Comparison of ENCODE assay signal across 14 cellular contexts in genomic region chr9:124621371-124622328, GRCh38.
DNase-seq lines count a peak whose midpoint lies in the region; ATAC-seq, FAIRE-seq and TF ChIP-seq lines count a peak whose summit lies in the region.
"Had no signal": no experiment of that assay in that cellular context is flagged by ENCODE, and none has a peak within 500 bp of the region (broad histone marks: within the 10 kb centered on the region; RNA-seq: fewer than 3 reads in every experiment).

No MANE protein-coding gene starts in this region.

- H2BK120ac ChIP-seq in IMR-90 (ENCODE audit: low read depth, low read length): peak overlapping the region; percentile 28; the same call in 1 of the 2 replicates

- no peak for TF ChIP-seq RAD21 in IMR-90 (IDR thresholded peaks at IDR 0.05; ENCODE audit: low read length)

- no peak overlapping the region; the same call in 1 of the 2 replicates for H2BK20ac ChIP-seq in IMR-90 (ENCODE audit: low read depth, low read length)

- H3K4me2 ChIP-seq in IMR-90 (ENCODE audit: low read depth, low read length): 0 out of 2 replicates have a peak overlapping the region, but pooled peaks have one; percentile 14
- H3K4me2 ChIP-seq: A549 had no signal

- no peak overlapping the region for H2BK5ac ChIP-seq in IMR-90 (ENCODE audit: low read depth, low read length, poor library complexity, severe bottlenecking)

- CTCF ChIA-PET in IMR-90 (lab: Yijun Ruan, JAX): interaction anchor here (0.7 to 1.2 kb wide), 4 partner anchors 70 to 90 kb away, joined by 3 to 5 read pairs (median 4); no protein-coding TSS in a partner anchor
- CTCF ChIA-PET in activated CD8-positive, alpha-beta T cell treated with anti-CD3 and anti-CD28 coated beads for 36 hours (lab: Charles Lee): interaction anchor here (0.6 to 5.3 kb wide), 4 partner anchors 17 to 90 kb away, joined by 3 to 33 read pairs (median 4); no protein-coding TSS in a partner anchor

- H3K23ac ChIP-seq in IMR-90 (ENCODE audit: low read depth, low read length): no peak overlapping the region

- no peaks in the 10 kb centered on the region for H3K9me3 Mint-ChIP-seq in endodermal cell
- H3K9me3 Mint-ChIP-seq in activated CD8-positive, alpha-beta T cell treated with anti-CD3 and anti-CD28 coated beads for 36 hours: no peaks in the 10 kb centered on the region

- H3K4ac ChIP-seq in IMR-90 (ENCODE audit: low read depth, low read length): no peak overlapping the region; the same call in 1 of the 2 replicates

- no peak overlapping the region for H2AFZ ChIP-seq in IMR-90 (replicated peaks; ENCODE audit: low read length, poor library complexity)

- peak; percentile 35 for DNase-seq in NK-92 treated with Interleukin-12 subunit alpha and Interleukin-12 subunit beta, amount 100 ng/mL, for 24 hours (lab: John Stamatoyannopoulos, UW)
- DNase-seq in NK-92 (lab: John Stamatoyannopoulos, UW; ENCODE audit: unreplicated experiment): no peak
- peak; percentile 37 for DNase-seq in IMR-90
- peak; percentile 57 for DNase-seq in endodermal cell
- DNase-seq in urothelium cell line (ENCODE audit: low spot score): peak; percentile 21
- no peak for DNase-seq in NCI-H748 (lab: John Stamatoyannopoulos, UW; ENCODE audit: unreplicated experiment)
- no peak for DNase-seq in NCI-H187 treated with DMSO at 0.1 percent for 48 hours (lab: John Stamatoyannopoulos, UW)
- DNase-seq in activated CD8-positive, alpha-beta T cell treated with anti-CD3 and anti-CD28 coated beads for 36 hours: no peak
- DNase-seq: activated effector memory CD4-positive, alpha-beta T cell treated with Interleukin-2 at 50 U/mL for 16 hours; NCI-H2029; stimulated activated CD4-positive, alpha-beta T cell treated with anti-CD3 and anti-CD28 coated beads, Interleukin-4, amount 100 ng/mL, for 4 hours had no signal

- peaks cover 5% of the 10 kb centered on the region for H3K4me1 ChIP-seq in IMR-90 (ENCODE audit: control insufficient read depth, insufficient read depth, low read length)
- H3K4me1 ChIP-seq in endodermal cell (ENCODE audit: control insufficient read depth, insufficient read depth, low read length): peaks cover 3% of the 10 kb centered on the region

- no peak overlapping the region for H3K9ac ChIP-seq in IMR-90 (ENCODE audit: low read depth, low read length)
- H3K9ac ChIP-seq in endodermal cell (ENCODE audit: extremely low read depth, low read length, poor library complexity, severe bottlenecking): no peak overlapping the region

- H3K18ac ChIP-seq in IMR-90 (ENCODE audit: low read depth, low read length): peak overlapping the region; percentile 6; the same call in 1 of the 2 replicates

- no peak overlapping the region for H4K5ac ChIP-seq in IMR-90 (ENCODE audit: low read depth, low read length)

- no peak overlapping the region for H2AK5ac ChIP-seq in IMR-90 (ENCODE audit: low read depth, low read length)

- H2BK15ac ChIP-seq in IMR-90 (ENCODE audit: low read depth, low read length): no peak overlapping the region; the same call in 2 of the 3 replicates

- no peaks in the 10 kb centered on the region for H3K27me3 Mint-ChIP-seq in endodermal cell (ENCODE audit: insufficient read depth)
- H3K27me3 Mint-ChIP-seq in activated CD8-positive, alpha-beta T cell treated with anti-CD3 and anti-CD28 coated beads for 36 hours: peaks cover 5% of the 10 kb centered on the region

- no peaks in the 10 kb centered on the region for H3K9me1 ChIP-seq in IMR-90 (ENCODE audit: insufficient read depth, low read length)

- no peak overlapping the region for H3K4me3 Mint-ChIP-seq in endodermal cell
- no peak overlapping the region for H3K4me3 Mint-ChIP-seq in activated CD8-positive, alpha-beta T cell treated with anti-CD3 and anti-CD28 coated beads for 36 hours

- no peak for TF ChIP-seq POLR2A in IMR-90 (IDR thresholded peaks at IDR 0.05; ENCODE audit: low read depth, low read length)

- H4K20me1 ChIP-seq in IMR-90 (ENCODE audit: insufficient read depth, low read length): no peaks in the 10 kb centered on the region

- in situ Hi-C loops in IMR-90 (cut with MboI; ENCODE audit: low sequenced_read_pairs): no loop called here

- TF ChIP-seq CTCF in IMR-90 (conservative IDR thresholded peaks at IDR 0.05; ENCODE audit: low read depth, low read length) (no peak), endodermal cell (conservative IDR thresholded peaks at IDR 0.05) (no peak)
- no peak for TF ChIP-seq CTCF in activated CD8-positive, alpha-beta T cell treated with anti-CD3 and anti-CD28 coated beads for 36 hours (IDR thresholded peaks at IDR 0.05)

- H3K14ac ChIP-seq in IMR-90 (replicated peaks; ENCODE audit: low read depth, low read length): 0 out of 2 replicates have a peak overlapping the region, but pooled peaks have one; percentile 10

- ATAC-seq in IMR-90 (ENCODE audit: low read depth): no peak
- ATAC-seq in activated CD8-positive, alpha-beta T cell treated with anti-CD3 and anti-CD28 coated beads for 36 hours: no peak
- ATAC-seq: A549 had no signal

- intact Hi-C loops in IMR-90 (cut with micrococcal nuclease): no loop called here
- intact Hi-C loops in activated CD8-positive, alpha-beta T cell treated with anti-CD3 and anti-CD28 coated beads for 36 hours (cut with micrococcal nuclease): no loop called here

- no TSS peak for BruUV-seq in IMR-90 (replicated peaks; lab: Mats Ljungman, UMichigan)

- peak overlapping the region; percentile 22 for H3K27ac Mint-ChIP-seq in endodermal cell
- H3K27ac Mint-ChIP-seq in activated CD8-positive, alpha-beta T cell treated with anti-CD3 and anti-CD28 coated beads for 36 hours: no peak overlapping the region

- no peaks in the 10 kb centered on the region for H3K36me3 Mint-ChIP-seq in endodermal cell (ENCODE audit: low read depth)
- no peaks in the 10 kb centered on the region for H3K36me3 Mint-ChIP-seq in activated CD8-positive, alpha-beta T cell treated with anti-CD3 and anti-CD28 coated beads for 36 hours (ENCODE audit: low read depth)

- no peak overlapping the region for H3K27ac ChIP-seq in IMR-90 (ENCODE audit: insufficient read depth, low read length)
- no peak overlapping the region for H3K27ac ChIP-seq in endodermal cell (ENCODE audit: low read depth, low read length)
- H3K27ac ChIP-seq: A549 had no signal

- peak overlapping the region in 1 of 2 experiments; percentile 55; a peak in 1 of 4 replicates for H4K8ac ChIP-seq in IMR-90 (ENCODE audit: low read depth in 2 of 2, low read length in 2 of 2)

- H3K9me3 ChIP-seq in IMR-90 (ENCODE audit: control insufficient read depth, insufficient read depth, low read length) (no peaks in the 10 kb centered on the region), endodermal cell (ENCODE audit: control insufficient read depth, low read length) (no peaks in the 10 kb centered on the region)
- H3K9me3 ChIP-seq: A549 had no signal

- POLR2A ChIA-PET in IMR-90 (lab: Charles Lee; ENCODE audit: unreplicated experiment): no interaction called here
- POLR2A ChIA-PET in activated CD8-positive, alpha-beta T cell treated with anti-CD3 and anti-CD28 coated beads for 36 hours (lab: Charles Lee): interaction anchor here (0.7 kb wide), 1 partner anchor 20 kb away, joined by 3 read pairs; no protein-coding TSS in a partner anchor

- FAIRE-seq in urothelium cell line (lab: Jason Lieb, UNC): no peak
- FAIRE-seq: A549, endothelial cell of umbilical vein, GM12892 had no signal

- no peak overlapping the region; the same call in 1 of the 2 replicates for H3K56ac ChIP-seq in IMR-90 (ENCODE audit: extremely low read depth, insufficient read depth, low read length)

- H3K36me3 ChIP-seq in IMR-90 (ENCODE audit: control insufficient read depth, insufficient read depth, low read length) (no peaks in the 10 kb centered on the region), endodermal cell (ENCODE audit: control insufficient read depth, insufficient read depth, low read length) (no peaks in the 10 kb centered on the region)

- no peak overlapping the region for H2AK9ac ChIP-seq in IMR-90 (replicated peaks; ENCODE audit: low read depth, low read length, poor library complexity)

- H3K27me3 ChIP-seq in IMR-90 (ENCODE audit: control insufficient read depth, insufficient read depth, low read length): no peaks in the 10 kb centered on the region
- no peaks in the 10 kb centered on the region for H3K27me3 ChIP-seq in endodermal cell (ENCODE audit: control insufficient read depth, insufficient read depth, low read length, poor library complexity, severe bottlenecking)

- H4K91ac ChIP-seq in IMR-90 (ENCODE audit: insufficient read depth, low read depth, low read length): no peak overlapping the region

- H3K4me3 ChIP-seq in IMR-90 (ENCODE audit: insufficient read depth, low read depth, low read length) (no peak overlapping the region), endodermal cell (ENCODE audit: low read length) (no peak overlapping the region)
- H3K4me3 ChIP-seq: A549 had no signal

- H3K79me1 ChIP-seq in IMR-90 (ENCODE audit: low read depth in 1 of 2, low read length in 2 of 2): no peaks in the 10 kb centered on the region

- H3K4me1 Mint-ChIP-seq in endodermal cell: peaks cover 22% of the 10 kb centered on the region
- H3K4me1 Mint-ChIP-seq in activated CD8-positive, alpha-beta T cell treated with anti-CD3 and anti-CD28 coated beads for 36 hours (ENCODE audit: low read depth): no peaks in the 10 kb centered on the region

- no CpG with 5 or more reads among the region's 11 CpGs for WGBS in IMR-90 (ENCODE audit: extremely low coverage in 2 of 2, insufficient read length in 1 of 2), 2 experiments
- WGBS in endodermal cell (ENCODE audit: insufficient coverage in 1 of 2, insufficient read length in 1 of 2), 2 experiments: 81 to 86% methylated on average over 11 of the region's 11 CpGs

- dilution Hi-C loops in IMR-90 (cut with HindIII; ENCODE audit: low sequenced_read_pairs, unreplicated experiment): no loop called here

TF ChIP-seq in IMR-90, 13 proteins besides CTCF, POLR2A, EP300 and RAD21 (continues in another document):
- TF ChIP-seq NFE2L2 (IDR thresholded peaks at IDR 0.05; ENCODE audit: low read depth, low read length): no peak
- TF ChIP-seq MAFK (IDR thresholded peaks at IDR 0.05; ENCODE audit: low read depth, low read length): no peak
- TF ChIP-seq SMC3 (IDR thresholded peaks at IDR 0.05; ENCODE audit: low read depth, low read length): no peak
- no peak for TF ChIP-seq RFX5 (IDR thresholded peaks at IDR 0.05; ENCODE audit: low read depth, low read length)
- TF ChIP-seq CHD1 (IDR thresholded peaks at IDR 0.05; ENCODE audit: low read depth, low read length): no peak
- no peak for TF ChIP-seq MXI1 (IDR thresholded peaks at IDR 0.05; ENCODE audit: borderline replicate concordance, low read depth, low read length)
- no peak for TF ChIP-seq USF2 (IDR thresholded peaks at IDR 0.05; ENCODE audit: low read depth, low read length)
- no peak; the same call in 1 of the 2 replicates for TF ChIP-seq BHLHE40 (IDR thresholded peaks at IDR 0.05; ENCODE audit: low read depth, low read length)
- TF ChIP-seq FOS (IDR thresholded peaks at IDR 0.05; ENCODE audit: low read depth, low read length): no peak

Comparison
In these comparisons a context has a peak if more than half of its experiments do, and no peak if none do; other contexts are left out.
1. DNase-seq: peak in NK-92 treated with Interleukin-12 subunit alpha and Interleukin-12 subunit beta, amount 100 ng/mL, for 24 hours (single experiment), IMR-90 (single experiment), endodermal cell (single experiment) and urothelium cell line (single experiment); none in NK-92 (single experiment), NCI-H748 (single experiment), NCI-H187 treated with DMSO at 0.1 percent for 48 hours (single experiment) and activated CD8-positive, alpha-beta T cell treated with anti-CD3 and anti-CD28 coated beads for 36 hours (single experiment).